Comparison of ENCODE assay signal across 9 cellular contexts in genomic region chr2:199019898-199020507, GRCh38.
A peak's percentile ranks its signal among the peaks of the same experiment; 100 is the strongest.
DNase-seq lines count a peak whose midpoint lies in the region; ATAC-seq and TF ChIP-seq lines count a peak whose summit lies in the region.
"Had no signal": no experiment of that assay in that cellular context is flagged by ENCODE, and none has a peak within 500 bp of the region (broad histone marks: within the 10 kb centered on the region; RNA-seq: fewer than 3 reads in every experiment).

No MANE protein-coding gene starts in this region.

- H3K4me1 ChIP-seq in spleen: no peaks in the 10 kb centered on the region

- H3K36me3 Mint-ChIP-seq in naive thymus-derived CD8-positive, alpha-beta T cell: no peaks in the 10 kb centered on the region

- peak; percentile 51 for ATAC-seq in left lobe of liver
- ATAC-seq in naive thymus-derived CD8-positive, alpha-beta T cell: no peak
- ATAC-seq in HG02678 (IDR thresholded peaks at IDR 0.05; ENCODE audit: unreplicated experiment): no peak

- H3K36me3 ChIP-seq in spleen: no peaks in the 10 kb centered on the region

- WGBS in spleen, 5 donors: 38 to 53% (median 39%) methylated on average over 4 of the region's 4 CpGs

- H3K27me3 ChIP-seq in spleen (replicated peaks in 1 of 7): no peaks in the 10 kb centered on the region

- POLR2A ChIA-PET in naive thymus-derived CD8-positive, alpha-beta T cell (lab: Charles Lee): no interaction called here

- no peak for TF ChIP-seq POLR2A in spleen (IDR thresholded peaks at IDR 0.05)

- H3K9me3 ChIP-seq in spleen: no peaks in the 10 kb centered on the region

- H3K4me3 Mint-ChIP-seq in naive thymus-derived CD8-positive, alpha-beta T cell: no peak overlapping the region
- H3K4me3 Mint-ChIP-seq: T-helper 1 cell treated with Interleukin-12 subunit alpha and Interleukin-12 subunit beta and Interleukin-4 antibody, amounts not matched to agents 30 μg/mL and 1 μg/mL, for 36 hours had no signal

- H3K4me1 Mint-ChIP-seq in naive thymus-derived CD8-positive, alpha-beta T cell: no peaks in the 10 kb centered on the region

- DNase-seq in Kasumi-1 (lab: John Stamatoyannopoulos, UW): peak; percentile 71 to 75
- peak; percentile 5 for DNase-seq in UCSD-AML1 (lab: John Stamatoyannopoulos, UW; ENCODE audit: unreplicated experiment)
- no peak for DNase-seq in left lobe of liver (ENCODE audit: low spot score)
- DNase-seq in activated CD4-positive, alpha-beta T cell treated with anti-CD3 and anti-CD28 coated beads for 4 hours: no peak
- no peak for DNase-seq in naive thymus-derived CD8-positive, alpha-beta T cell
- no peak for DNase-seq in spleen

- H3K4me3 ChIP-seq in GM12875 (ENCODE audit: low read depth, low read length) (no peak overlapping the region), spleen (no peak overlapping the region)

- no peak overlapping the region for H3K27ac ChIP-seq in spleen

- peaks cover 0 to 1% (median 0%) of the 10 kb centered on the region in 5 donors for H3K27me3 Mint-ChIP-seq in naive thymus-derived CD8-positive, alpha-beta T cell

- TF ChIP-seq CTCF in GM12875 (IDR thresholded peaks at IDR 0.05; ENCODE audit: borderline replicate concordance, insufficient read depth, low read depth, low read length) (peak; percentile 29; the same call in 1 of the 2 replicates), spleen (IDR thresholded peaks at IDR 0.05 in 8 of 11, conservative IDR thresholded peaks at IDR 0.05 in 3 of 11) (no peak)

- H3K27ac Mint-ChIP-seq in naive thymus-derived CD8-positive, alpha-beta T cell: no peak overlapping the region
- H3K27ac Mint-ChIP-seq: T-helper 1 cell treated with Interleukin-12 subunit alpha and Interleukin-12 subunit beta and Interleukin-4 antibody, amounts not matched to agents 30 μg/mL and 1 μg/mL, for 36 hours had no signal

- intact Hi-C loops in spleen (cut with DNase I; ENCODE audit: low total_unique reads): no loop called here

- H3K9me3 Mint-ChIP-seq in naive thymus-derived CD8-positive, alpha-beta T cell: peaks cover 0 to 2% (median 0%) of the 10 kb centered on the region in 9 donors
- H3K9me3 Mint-ChIP-seq: T-helper 1 cell treated with Interleukin-12 subunit alpha and Interleukin-12 subunit beta and Interleukin-4 antibody, amounts not matched to agents 30 μg/mL and 1 μg/mL, for 36 hours had no signal

Comparison
In these comparisons a context has a peak if more than half of its experiments do, and no peak if none do; other contexts are left out.
1. DNase-seq: peak in Kasumi-1 (2 of 2) and UCSD-AML1 (single experiment); none in left lobe of liver (single experiment), activated CD4-positive, alpha-beta T cell treated with anti-CD3 and anti-CD28 coated beads for 4 hours (0 of 2), naive thymus-derived CD8-positive, alpha-beta T cell (0 of 10) and spleen (single experiment).